In genomic region chr9:92147030-92147853, GRCh38 we compare ENCODE assay signal across 8 cellular contexts. TPM values are rescaled to one million over a fixed set of nuclear protein-coding genes. Genes with fewer than 3 reads are reported as not detected.
A peak's percentile ranks its signal among the peaks of the same experiment; 100 is the strongest.
DNase-seq lines count a peak whose midpoint lies in the region; ATAC-seq and TF ChIP-seq lines count a peak whose summit lies in the region.

No MANE protein-coding gene starts in this region.

- H3K27ac Mint-ChIP-seq in activated T-helper 1 cell treated with anti-CD3 and anti-CD28 coated beads, Interleukin-12 subunit alpha, Interleukin-12 subunit beta, Interleukin-2, Interleukin-4 antibody, amounts not matched to agents 30 ng/mL and 10 ng/mL and 1 ng/mL, durations not matched to agents 14 hours and 24 hours and 36 hours: peak overlapping the region; percentile 78
- peak overlapping the region; percentile 93 for H3K27ac Mint-ChIP-seq in stimulated activated effector memory CD8-positive, alpha-beta T cell treated with anti-CD3 and anti-CD28 coated beads, Interleukin-12 subunit alpha, Interleukin-12 subunit beta, amount 100 ng/mL, for 72 hours

- H2AFZ ChIP-seq in hepatocyte: peak overlapping the region; percentile 66

- H3K79me2 ChIP-seq in DOHH2 (ENCODE audit: control insufficient read depth, low read length) (no peaks in the 10 kb centered on the region), hepatocyte (no peaks in the 10 kb centered on the region)

- peaks cover 13% of the 10 kb centered on the region for H3K4me1 Mint-ChIP-seq in activated T-helper 1 cell treated with anti-CD3 and anti-CD28 coated beads, Interleukin-12 subunit alpha, Interleukin-12 subunit beta, Interleukin-2, Interleukin-4 antibody, amounts not matched to agents 30 ng/mL and 10 ng/mL and 1 ng/mL, durations not matched to agents 14 hours and 24 hours and 36 hours (ENCODE audit: low read depth)
- H3K4me1 Mint-ChIP-seq in stimulated activated effector memory CD8-positive, alpha-beta T cell treated with anti-CD3 and anti-CD28 coated beads, Interleukin-12 subunit alpha, Interleukin-12 subunit beta, amount 100 ng/mL, for 72 hours: peaks cover 8% of the 10 kb centered on the region

- H3F3A ChIP-seq in DOHH2 (ENCODE audit: control insufficient read depth, insufficient read depth): no peaks in the 10 kb centered on the region

- peak; percentile 59 for DNase-seq in NCI-H1105 (lab: John Stamatoyannopoulos, UW)
- DNase-seq in activated T-helper 1 cell treated with anti-CD3 and anti-CD28 coated beads, Interleukin-12 subunit alpha, Interleukin-12 subunit beta, Interleukin-2, Interleukin-4 antibody, amounts not matched to agents 30 ng/mL and 10 ng/mL and 1 ng/mL, durations not matched to agents 14 hours and 24 hours and 36 hours (ENCODE audit: low spot score): no peak
- DNase-seq in hepatocyte (ENCODE audit: low spot score): peak; percentile 69
- DNase-seq in stimulated activated effector memory CD8-positive, alpha-beta T cell treated with anti-CD3 and anti-CD28 coated beads, Interleukin-12 subunit alpha, Interleukin-12 subunit beta, amount 100 ng/mL, for 72 hours (ENCODE audit: low spot score in 2 of 2): no peak
- DNase-seq in stimulated activated CD4-positive, alpha-beta T cell treated with anti-CD3 and anti-CD28 coated beads, Interleukin-2, amount 100 ng/mL, for 24 hours: no peak
- no peak for DNase-seq in D341Med (ENCODE audit: low spot score)

- no peaks in the 10 kb centered on the region for H3K36me3 Mint-ChIP-seq in activated T-helper 1 cell treated with anti-CD3 and anti-CD28 coated beads, Interleukin-12 subunit alpha, Interleukin-12 subunit beta, Interleukin-2, Interleukin-4 antibody, amounts not matched to agents 30 ng/mL and 10 ng/mL and 1 ng/mL, durations not matched to agents 14 hours and 24 hours and 36 hours (ENCODE audit: low read depth)
- no peaks in the 10 kb centered on the region for H3K36me3 Mint-ChIP-seq in stimulated activated effector memory CD8-positive, alpha-beta T cell treated with anti-CD3 and anti-CD28 coated beads, Interleukin-12 subunit alpha, Interleukin-12 subunit beta, amount 100 ng/mL, for 72 hours

- no peak overlapping the region for H3K4me3 ChIP-seq in DOHH2 (ENCODE audit: low read length)
- H3K4me3 ChIP-seq in hepatocyte: no peak overlapping the region

- intact Hi-C loops in activated T-helper 1 cell treated with anti-CD3 and anti-CD28 coated beads, Interleukin-12 subunit alpha, Interleukin-12 subunit beta, Interleukin-2, Interleukin-4 antibody, amounts not matched to agents 30 ng/mL and 10 ng/mL and 1 ng/mL, durations not matched to agents 14 hours and 24 hours and 36 hours (cut with micrococcal nuclease): no loop called here

- H3K36me3 ChIP-seq in DOHH2 (ENCODE audit: control insufficient read depth, low read length) (no peaks in the 10 kb centered on the region), hepatocyte (replicated peaks; ENCODE audit: insufficient read depth, low read depth) (no peaks in the 10 kb centered on the region)

- ATAC-seq in GM21723 (IDR thresholded peaks at IDR 0.05; ENCODE audit: unreplicated experiment): peak; percentile 81
- ATAC-seq in stimulated activated effector memory CD8-positive, alpha-beta T cell treated with anti-CD3 and anti-CD28 coated beads, Interleukin-12 subunit alpha, Interleukin-12 subunit beta, amount 100 ng/mL, for 72 hours: peak; percentile 85

- WGBS in hepatocyte (ENCODE audit: low lambda C conversion rate, missing lambda C conversion rate): 38% methylated on average over 17 of the region's 21 CpGs

- H3K4me3 Mint-ChIP-seq in activated T-helper 1 cell treated with anti-CD3 and anti-CD28 coated beads, Interleukin-12 subunit alpha, Interleukin-12 subunit beta, Interleukin-2, Interleukin-4 antibody, amounts not matched to agents 30 ng/mL and 10 ng/mL and 1 ng/mL, durations not matched to agents 14 hours and 24 hours and 36 hours: peak overlapping the region; percentile 56
- H3K4me3 Mint-ChIP-seq in stimulated activated effector memory CD8-positive, alpha-beta T cell treated with anti-CD3 and anti-CD28 coated beads, Interleukin-12 subunit alpha, Interleukin-12 subunit beta, amount 100 ng/mL, for 72 hours: peak overlapping the region; percentile 64

- H3K4me1 ChIP-seq in DOHH2 (ENCODE audit: control insufficient read depth, low read length) (peaks cover 6% of the 10 kb centered on the region), hepatocyte (ENCODE audit: insufficient read depth) (peaks cover 29% of the 10 kb centered on the region)

- H4K20me1 ChIP-seq in DOHH2 (ENCODE audit: control insufficient read depth, insufficient read depth, low read depth, low read length) (no peaks in the 10 kb centered on the region), hepatocyte (ENCODE audit: insufficient read depth, poor library complexity, severe bottlenecking) (no peaks in the 10 kb centered on the region)

- no peaks in the 10 kb centered on the region for H3K9me3 ChIP-seq in DOHH2 (ENCODE audit: control insufficient read depth, insufficient read depth, low read length)
- no peaks in the 10 kb centered on the region for H3K9me3 ChIP-seq in hepatocyte (ENCODE audit: low read depth)

- peaks cover 15% of the 10 kb centered on the region for H3K27me3 ChIP-seq in DOHH2 (ENCODE audit: control insufficient read depth, low read length)
- peaks cover 2% of the 10 kb centered on the region for H3K27me3 ChIP-seq in hepatocyte

- H3K27me3 Mint-ChIP-seq in activated T-helper 1 cell treated with anti-CD3 and anti-CD28 coated beads, Interleukin-12 subunit alpha, Interleukin-12 subunit beta, Interleukin-2, Interleukin-4 antibody, amounts not matched to agents 30 ng/mL and 10 ng/mL and 1 ng/mL, durations not matched to agents 14 hours and 24 hours and 36 hours (ENCODE audit: insufficient read depth): peaks cover 17% of the 10 kb centered on the region

- H3K9me2 ChIP-seq in DOHH2 (replicated peaks; ENCODE audit: control insufficient read depth, low read length) (no peaks in the 10 kb centered on the region), hepatocyte (replicated peaks; ENCODE audit: insufficient read depth) (no peaks in the 10 kb centered on the region)

- H3K27ac ChIP-seq in DOHH2 (ENCODE audit: low read depth, low read length): no peak overlapping the region
- peak overlapping the region; percentile 84 for H3K27ac ChIP-seq in hepatocyte

- H3K4me2 ChIP-seq in DOHH2 (ENCODE audit: low read length) (0 out of 2 replicates have a peak overlapping the region, but pooled peaks have one; percentile 16), hepatocyte (peak overlapping the region; percentile 66)

- TF ChIP-seq CTCF in DOHH2 (IDR thresholded peaks at IDR 0.05; ENCODE audit: low read depth, low read length, poor library complexity, severe bottlenecking): no peak
- peak; percentile 24 for TF ChIP-seq CTCF in hepatocyte (IDR thresholded peaks at IDR 0.05; ENCODE audit: poor library complexity)

- H3K9me3 Mint-ChIP-seq in activated T-helper 1 cell treated with anti-CD3 and anti-CD28 coated beads, Interleukin-12 subunit alpha, Interleukin-12 subunit beta, Interleukin-2, Interleukin-4 antibody, amounts not matched to agents 30 ng/mL and 10 ng/mL and 1 ng/mL, durations not matched to agents 14 hours and 24 hours and 36 hours: no peaks in the 10 kb centered on the region
- no peaks in the 10 kb centered on the region for H3K9me3 Mint-ChIP-seq in stimulated activated effector memory CD8-positive, alpha-beta T cell treated with anti-CD3 and anti-CD28 coated beads, Interleukin-12 subunit alpha, Interleukin-12 subunit beta, amount 100 ng/mL, for 72 hours

RNA-seq across cellular contexts. Expression of gene SPTLC1, which starts 32.0 kb away (rescaled TPM):
- 60.2 and 62.3 TPM in 2 replicates for total RNA-seq in activated T-helper 1 cell treated with anti-CD3 and anti-CD28 coated beads, Interleukin-12 subunit alpha, Interleukin-12 subunit beta, Interleukin-2, Interleukin-4 antibody, amounts not matched to agents 30 ng/mL and 10 ng/mL and 1 ng/mL, durations not matched to agents 14 hours and 24 hours and 36 hours
- total RNA-seq in hepatocyte: 101 and 102 TPM in 2 replicates
- 67.6 and 76.8 TPM in 2 replicates for polyA plus RNA-seq in hepatocyte

Comparison
In these comparisons a context has a peak if more than half of its experiments do, and no peak if none do; other contexts are left out.
1. DNase-seq: peak in NCI-H1105 (single experiment) and hepatocyte (single experiment); none in activated T-helper 1 cell treated with anti-CD3 and anti-CD28 coated beads, Interleukin-12 subunit alpha, Interleukin-12 subunit beta, Interleukin-2, Interleukin-4 antibody, amounts not matched to agents 30 ng/mL and 10 ng/mL and 1 ng/mL, durations not matched to agents 14 hours and 24 hours and 36 hours (single experiment), stimulated activated effector memory CD8-positive, alpha-beta T cell treated with anti-CD3 and anti-CD28 coated beads, Interleukin-12 subunit alpha, Interleukin-12 subunit beta, amount 100 ng/mL, for 72 hours (0 of 2), stimulated activated CD4-positive, alpha-beta T cell treated with anti-CD3 and anti-CD28 coated beads, Interleukin-2, amount 100 ng/mL, for 24 hours (0 of 2) and D341Med (single experiment).